ENCODE assay signal across 11 cellular contexts in genomic region chr12:132622437-132623071, GRCh38. TPM values are rescaled to one million over a fixed set of nuclear protein-coding genes. Genes with fewer than 3 reads are reported as not detected.
DNase-seq lines count a peak whose midpoint lies in the region; ATAC-seq and TF ChIP-seq lines count a peak whose summit lies in the region.
"Had no signal": no experiment of that assay in that cellular context is flagged by ENCODE, and none has a peak within 500 bp of the region (broad histone marks: within the 10 kb centered on the region; RNA-seq: fewer than 3 reads in every experiment).

No MANE protein-coding gene starts in this region.

- POLR2A ChIA-PET in CD8-positive, alpha-beta T cell (lab: Charles Lee), result no interaction called here

- H3K4me3 ChIP-seq in foreskin fibroblast (ENCODE audit: low read depth in 1 of 2, low read length in 2 of 2) (no peak overlapping the region), trophoblast cell (ENCODE audit: low read depth, low read length) (no peak overlapping the region), Peyer's patch (no peak overlapping the region)
- no peak overlapping the region for H3K4me3 ChIP-seq in effector memory CD4-positive, alpha-beta T cell (ENCODE audit: insufficient read depth, low read depth, low read length, poor library complexity, severe bottlenecking)
- no peak overlapping the region for H3K4me3 ChIP-seq in CD8-positive, alpha-beta T cell (ENCODE audit: low read depth, low read length)

- no peak for TF ChIP-seq CTCF in foreskin fibroblast (IDR thresholded peaks at IDR 0.05; ENCODE audit: low read depth, low read length)
- no peak for TF ChIP-seq CTCF in Peyer's patch (IDR thresholded peaks at IDR 0.05)
- no peak for TF ChIP-seq CTCF in CD8-positive, alpha-beta T cell (IDR thresholded peaks at IDR 0.05)

- H3K23ac ChIP-seq in trophoblast cell (ENCODE audit: low read length), result no peak overlapping the region

- intact Hi-C loops in CD8-positive, alpha-beta T cell (cut with DNase I, micrococcal nuclease), result no loop called here

- no peaks in the 10 kb centered on the region for H3K79me2 ChIP-seq in trophoblast cell (ENCODE audit: control insufficient read depth, insufficient read depth, low read length, poor library complexity)

- H3K9ac ChIP-seq in trophoblast cell (ENCODE audit: low read length), result no peak overlapping the region

- no CpG with 5 or more reads among the region's 11 CpGs for WGBS in trophoblast cell (ENCODE audit: extremely low coverage, insufficient coverage, insufficient read length)

- TF ChIP-seq POLR2A in Peyer's patch (IDR thresholded peaks at IDR 0.05), result no peak

- H4K12ac ChIP-seq in trophoblast cell (ENCODE audit: low read depth, low read length), result no peak overlapping the region

- H2AK5ac ChIP-seq in trophoblast cell (ENCODE audit: low read length), result peak overlapping the region; percentile 32

- H3K27ac ChIP-seq in trophoblast cell (ENCODE audit: low read depth, low read length), result peak overlapping the region; percentile 8
- H3K27ac ChIP-seq in Peyer's patch, result peak overlapping the region in 1 of 4 donors; percentile 18
- H3K27ac ChIP-seq in effector memory CD4-positive, alpha-beta T cell (ENCODE audit: insufficient read depth, low read length, poor library complexity, severe bottlenecking), result no peak overlapping the region
- no peak overlapping the region for H3K27ac ChIP-seq in CD8-positive, alpha-beta T cell (ENCODE audit: low read depth, low read length)

- DNase-seq in GM04503 (ENCODE audit: low read depth) (peak; percentile 29), foreskin fibroblast (peak; percentile 70 to 84), trophoblast cell (peak; percentile 77 to 84), NCI-H1436 treated with DMSO at 0.1 percent for 48 hours (lab: John Stamatoyannopoulos, UW) (no peak), Peyer's patch (no peak)
- DNase-seq in effector memory CD4-positive, alpha-beta T cell, result no peak
- no peak for DNase-seq in CD8-positive, alpha-beta T cell
- DNase-seq: NCI-H187 treated with DMSO at 0.1 percent for 48 hours, substantia nigra had no signal

- H3K27me3 ChIP-seq in trophoblast cell (ENCODE audit: insufficient read depth, low read length) (peaks cover 16% of the 10 kb centered on the region), Peyer's patch (peaks cover 0 to 19% of the 10 kb centered on the region in 2 donors)
- H3K27me3 ChIP-seq in effector memory CD4-positive, alpha-beta T cell (replicated peaks; ENCODE audit: control insufficient read depth, insufficient read depth, low read length, poor library complexity, severe bottlenecking), result peaks cover 9% of the 10 kb centered on the region
- H3K27me3 ChIP-seq in CD8-positive, alpha-beta T cell (ENCODE audit: insufficient read depth, low read length), result peaks cover 4% of the 10 kb centered on the region

- H3K4ac ChIP-seq in trophoblast cell (ENCODE audit: low read depth, low read length), result no peak overlapping the region

- H3K18ac ChIP-seq in trophoblast cell (ENCODE audit: low read length), result peak overlapping the region; percentile 23

- peak overlapping the region; percentile 3 for H2BK5ac ChIP-seq in trophoblast cell (ENCODE audit: low read depth, low read length, poor library complexity)

- no peak overlapping the region for H3K14ac ChIP-seq in trophoblast cell (ENCODE audit: low read length)

- no peak overlapping the region for H2AFZ ChIP-seq in trophoblast cell (ENCODE audit: insufficient read depth, low read length, poor library complexity)

- H4K8ac ChIP-seq in trophoblast cell (ENCODE audit: low read depth, low read length), result no peak overlapping the region

- H3K79me1 ChIP-seq in trophoblast cell (ENCODE audit: low read length), result no peaks in the 10 kb centered on the region

- CTCF ChIA-PET in CD8-positive, alpha-beta T cell (lab: Charles Lee), result no interaction called here

- peaks cover 6% of the 10 kb centered on the region for H3K4me1 Mint-ChIP-seq in CD8-positive, alpha-beta T cell (ENCODE audit: low read depth)

- H3K4me3 Mint-ChIP-seq in CD8-positive, alpha-beta T cell, result no peak overlapping the region

- H3K4me2 ChIP-seq in trophoblast cell (ENCODE audit: low read length), result no peak overlapping the region

- peaks cover 7% of the 10 kb centered on the region for H3K27me3 Mint-ChIP-seq in CD8-positive, alpha-beta T cell (ENCODE audit: low read depth)

- H2BK12ac ChIP-seq in trophoblast cell (ENCODE audit: low read length), result no peak overlapping the region

- no peaks in the 10 kb centered on the region for H3K9me3 Mint-ChIP-seq in CD8-positive, alpha-beta T cell

- H3K9me3 ChIP-seq in trophoblast cell (ENCODE audit: insufficient read depth, low read depth, low read length) (peaks cover 4% of the 10 kb centered on the region), Peyer's patch (peaks cover 0 to under 1% (median 0%) of the 10 kb centered on the region in 4 donors)
- H3K9me3 ChIP-seq in effector memory CD4-positive, alpha-beta T cell (ENCODE audit: control insufficient read depth, low read length), result no peaks in the 10 kb centered on the region
- no peaks in the 10 kb centered on the region for H3K9me3 ChIP-seq in CD8-positive, alpha-beta T cell (ENCODE audit: low read length)

- H4K91ac ChIP-seq in trophoblast cell (ENCODE audit: low read depth, low read length), result no peak overlapping the region

- H3K36me3 ChIP-seq in trophoblast cell (ENCODE audit: control insufficient read depth in 1 of 2, insufficient read depth in 2 of 2, low read length in 2 of 2) (peaks cover 31% of the 10 kb centered on the region in 2 experiments), Peyer's patch (peaks cover 0 to 22% (median 0%) of the 10 kb centered on the region in 3 donors)
- peaks cover 15% of the 10 kb centered on the region for H3K36me3 ChIP-seq in effector memory CD4-positive, alpha-beta T cell (ENCODE audit: control insufficient read depth, insufficient read depth, low read length)
- H3K36me3 ChIP-seq in CD8-positive, alpha-beta T cell (ENCODE audit: insufficient read depth, low read length), result no peaks in the 10 kb centered on the region

- H3K27ac Mint-ChIP-seq in CD8-positive, alpha-beta T cell, result no peak overlapping the region
- H3K27ac Mint-ChIP-seq: activated T-helper 2 cell treated with anti-CD3 and anti-CD28 coated beads, Interferon-gamma antibody, Interleukin-2, Interleukin-4, amounts not matched to agents 10 μg/mL and 5 μg/mL and 100 μg/mL, durations not matched to agents 14 hours and 24 hours and 36 hours had no signal

- H3K36me3 Mint-ChIP-seq in CD8-positive, alpha-beta T cell, result peaks cover 10% of the 10 kb centered on the region

- peak; percentile 58 for ATAC-seq in SK-N-SH treated with all-trans-retinoic acid at 6 μM for 48 hours
- no peak for ATAC-seq in CD8-positive, alpha-beta T cell

- H3K4me1 ChIP-seq in trophoblast cell (ENCODE audit: control insufficient read depth in 1 of 2, insufficient read depth in 2 of 2, low read length in 2 of 2) (peaks cover 18 to 20% of the 10 kb centered on the region in 2 experiments), Peyer's patch (peaks cover 0 to 19% (median 0%) of the 10 kb centered on the region in 4 donors)
- peaks cover 3% of the 10 kb centered on the region for H3K4me1 ChIP-seq in effector memory CD4-positive, alpha-beta T cell (ENCODE audit: control insufficient read depth, insufficient read depth, low read length, poor library complexity, severe bottlenecking)
- peaks cover 8% of the 10 kb centered on the region for H3K4me1 ChIP-seq in CD8-positive, alpha-beta T cell (ENCODE audit: insufficient read depth, low read length)

- H2BK120ac ChIP-seq in trophoblast cell (ENCODE audit: insufficient read depth, low read length, poor library complexity), result no peak overlapping the region

TF ChIP-seq in SK-N-SH treated with all-trans-retinoic acid at 6 μM for 48 hours, 23 proteins besides CTCF, POLR2A, EP300 and RAD21:
- TF ChIP-seq ZNF565 (CRISPR knock-in tag; conservative IDR thresholded peaks at IDR 0.05; ENCODE audit: low read depth), result no peak
- no peak for TF ChIP-seq GLIS3 (CRISPR knock-in tag; IDR thresholded peaks at IDR 0.05)
- TF ChIP-seq POU6F1 (CRISPR knock-in tag; IDR thresholded peaks at IDR 0.05; ENCODE audit: borderline replicate concordance, low read depth), result no peak
- TF ChIP-seq ZFP3 (CRISPR knock-in tag; IDR thresholded peaks at IDR 0.05), result no peak
- no peak for TF ChIP-seq ZFP30 (CRISPR knock-in tag; IDR thresholded peaks at IDR 0.05)
- TF ChIP-seq ZC3H10 (CRISPR knock-in tag; IDR thresholded peaks at IDR 0.05), result no peak
- no peak for TF ChIP-seq CSRNP3 (CRISPR knock-in tag; IDR thresholded peaks at IDR 0.05)
TF ChIP-seq in SK-N-SH treated with all-trans-retinoic acid at 6 μM for 48 hours: peak in this region for 0.

RNA-seq across cellular contexts. Expression of gene P2RX2, which starts 4.0 kb away (rescaled TPM):
- polyA plus RNA-seq in trophoblast cell (2013), result 0.15 and 0.16 TPM in 2 replicates
- 1 to 10 TPM in 3 of 4 donors, not detected in 1; 3.8 to 4.7 (median 4.1) TPM for total RNA-seq in Peyer's patch
- total RNA-seq in CD8-positive, alpha-beta T cell, result not detected
- total RNA-seq: activated T-helper 2 cell treated with anti-CD3 and anti-CD28 coated beads, Interferon-gamma antibody, Interleukin-2, Interleukin-4, amounts not matched to agents 10 μg/mL and 5 μg/mL and 100 μg/mL, durations not matched to agents 14 hours and 24 hours and 36 hours had no signal

RNA-seq across cellular contexts. Expression of gene LRCOL1, which starts 12.2 kb away (rescaled TPM):
- not detected in 2 replicates for polyA plus RNA-seq in trophoblast cell (2013)
- total RNA-seq in Peyer's patch, result not detected
- not detected for total RNA-seq in CD8-positive, alpha-beta T cell
- total RNA-seq: activated T-helper 2 cell treated with anti-CD3 and anti-CD28 coated beads, Interferon-gamma antibody, Interleukin-2, Interleukin-4, amounts not matched to agents 10 μg/mL and 5 μg/mL and 100 μg/mL, durations not matched to agents 14 hours and 24 hours and 36 hours had no signal

Comparison
In these comparisons a context has a peak if more than half of its experiments do, and no peak if none do; other contexts are left out.
1. DNase-seq: peak in GM04503 (single experiment), foreskin fibroblast (2 of 2) and trophoblast cell (2 of 2); none in NCI-H1436 treated with DMSO at 0.1 percent for 48 hours (single experiment), Peyer's patch (0 of 3), effector memory CD4-positive, alpha-beta T cell (0 of 3) and CD8-positive, alpha-beta T cell (0 of 7).